Comparison of ENCODE assay signal across 8 cellular contexts in genomic region chr7:30504347-30505173, GRCh38. TPM values are rescaled to one million over a fixed set of nuclear protein-coding genes. Genes with fewer than 3 reads are reported as not detected.
DNase-seq lines count a peak whose midpoint lies in the region; ATAC-seq, FAIRE-seq and TF ChIP-seq lines count a peak whose summit lies in the region.

Gene GGCT, minus strand, starts transcription at chr7:30504829. Its CDS starts 120 bp downstream, at chr7:30504709.

- DNase-seq in GM12865 (ENCODE audit: low read depth), result peak; percentile 99
- peak; percentile 97 to 100 (median 99) for DNase-seq in NCI-H1417 (lab: John Stamatoyannopoulos, UW)
- peak; percentile 94 to 98 for DNase-seq in SW 1271 (lab: John Stamatoyannopoulos, UW)
- DNase-seq in activated naive CD8-positive, alpha-beta T cell treated with anti-CD3 and anti-CD28 coated beads, Interleukin-2, amount 50 U/mL, for 16 hours (ENCODE audit: low read depth, low spot score), result peak; percentile 94
- DNase-seq in Right ventricle myocardium inferior (ENCODE audit: missing footprints), result peak; percentile 100
- peak; percentile 92 to 99 (median 98) for DNase-seq in pancreas
- peak; percentile 100 for DNase-seq in tibial artery

- H3K4me1 ChIP-seq in pancreas, result peaks cover 3 to 14% (median 5%) of the 10 kb centered on the region in 3 donors
- H3K4me1 ChIP-seq in tibial artery, result peaks cover 0 to 25% (median 13%) of the 10 kb centered on the region in 4 donors

- H3K27me3 ChIP-seq in pancreas, result no peaks in the 10 kb centered on the region
- no peaks in the 10 kb centered on the region for H3K27me3 ChIP-seq in tibial artery

- ATAC-seq in HG02759 (IDR thresholded peaks at IDR 0.05; ENCODE audit: unreplicated experiment) (peak; percentile 98), Right ventricle myocardium inferior (peak; percentile 100), pancreas (peak; percentile 96 to 99 (median 98))

- TF ChIP-seq CTCF in GM12865 (IDR thresholded peaks at IDR 0.05; ENCODE audit: insufficient read depth, low read depth, low read length, missing control alignments) (no peak), pancreas (IDR thresholded peaks at IDR 0.05) (no peak), tibial artery (IDR thresholded peaks at IDR 0.05) (no peak)

- H3K36me3 ChIP-seq in pancreas (no peaks in the 10 kb centered on the region), tibial artery (no peaks in the 10 kb centered on the region)

- H3K4me3 ChIP-seq in GM12865 (ENCODE audit: low read depth, low read length), result peak within 1 kb of the TSS; percentile 83
- peak within 1 kb of the TSS; percentile 62 to 97 (median 90) for H3K4me3 ChIP-seq in pancreas
- H3K4me3 ChIP-seq in tibial artery, result peak within 1 kb of the TSS; percentile 68 to 82

- WGBS in pancreas, 2 donors, result 0% methylated on average over 59 to 61 of the region's 61 CpGs

- H3K9me3 ChIP-seq in pancreas, result no peaks in the 10 kb centered on the region
- no peaks in the 10 kb centered on the region for H3K9me3 ChIP-seq in tibial artery

- H3K27ac ChIP-seq in pancreas (peak within 1 kb of the TSS; percentile 32 to 78 (median 74)), tibial artery (peak within 1 kb of the TSS; percentile 94 to 98)

- intact Hi-C loops in Right ventricle myocardium inferior (cut with DNase I) (no loop called here), pancreas (cut with DNase I) (no loop called here), tibial artery (cut with DNase I; ENCODE audit: low total_unique reads) (loop anchor here (10.0 kb wide), 2 partner anchors 80 to 340 kb away; no protein-coding TSS in a partner anchor)

- FAIRE-seq in pancreas (lab: Jason Lieb, UNC), result peak; percentile 64

RNA-seq across cellular contexts. Expression of gene GGCT, which starts in this region (rescaled TPM):
- total RNA-seq in Right ventricle myocardium inferior (18.9 TPM), pancreas (10 to 100 TPM in 5 of 6 donors, 1 to 10 TPM in 1; 9.6 to 18.9 (median 15.6) TPM)
- 10 to 100 TPM; 26.8 to 30.3 TPM for polyA plus RNA-seq in pancreas

Comparison
In these comparisons a context has a peak if more than half of its experiments do, and no peak if none do; other contexts are left out.
1. Peak in every context shown above with its lines: DNase-seq, ATAC-seq, H3K4me3 ChIP-seq and H3K27ac ChIP-seq.